1 cellular context compared by ENCODE assay signal in the genomic region with DNA sequence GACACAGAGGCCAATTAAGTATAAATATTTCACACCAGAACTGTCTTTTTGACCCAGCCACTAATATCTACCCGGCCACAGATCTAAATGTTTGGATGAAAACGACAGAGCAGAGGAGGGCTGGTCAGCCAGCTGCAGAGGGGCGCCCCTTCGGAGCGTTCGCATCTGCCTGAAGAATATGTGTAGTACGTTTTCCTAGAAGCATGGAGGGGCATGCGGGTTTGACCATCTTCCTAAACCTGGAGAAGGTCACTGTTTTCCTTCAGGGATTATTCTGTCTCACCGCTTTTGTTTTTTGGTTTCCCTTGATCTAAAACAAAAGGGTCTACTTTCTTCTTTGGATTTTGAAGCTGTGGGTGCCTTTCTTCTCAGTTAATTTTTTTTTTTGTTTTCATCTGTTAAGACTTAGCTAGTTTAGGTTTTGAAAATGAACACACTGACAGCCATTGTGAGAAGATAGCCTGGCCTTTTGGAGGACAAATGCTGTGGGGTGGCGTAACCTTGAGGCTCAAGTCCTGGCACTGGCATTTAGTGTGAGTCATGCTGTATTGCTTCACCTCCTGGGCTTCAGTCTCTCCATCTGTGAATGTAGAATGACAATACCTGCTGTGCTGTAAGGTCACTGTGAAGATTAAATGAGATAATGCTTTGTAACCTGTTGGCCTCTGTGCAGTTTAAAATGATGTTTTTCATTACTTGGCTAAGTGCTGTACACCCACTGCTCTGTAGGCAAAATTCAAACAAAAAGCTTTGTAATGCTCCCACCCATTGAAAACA.
A peak's percentile ranks its signal among the peaks of the same experiment; 100 is the strongest.
TF ChIP-seq lines count a peak whose summit lies in the region.

No MANE protein-coding gene starts in this region.

TF ChIP-seq in HCT116, 20 proteins besides CTCF, POLR2A, EP300 and RAD21 (continued from another document):
- TF ChIP-seq, protein P1, sequence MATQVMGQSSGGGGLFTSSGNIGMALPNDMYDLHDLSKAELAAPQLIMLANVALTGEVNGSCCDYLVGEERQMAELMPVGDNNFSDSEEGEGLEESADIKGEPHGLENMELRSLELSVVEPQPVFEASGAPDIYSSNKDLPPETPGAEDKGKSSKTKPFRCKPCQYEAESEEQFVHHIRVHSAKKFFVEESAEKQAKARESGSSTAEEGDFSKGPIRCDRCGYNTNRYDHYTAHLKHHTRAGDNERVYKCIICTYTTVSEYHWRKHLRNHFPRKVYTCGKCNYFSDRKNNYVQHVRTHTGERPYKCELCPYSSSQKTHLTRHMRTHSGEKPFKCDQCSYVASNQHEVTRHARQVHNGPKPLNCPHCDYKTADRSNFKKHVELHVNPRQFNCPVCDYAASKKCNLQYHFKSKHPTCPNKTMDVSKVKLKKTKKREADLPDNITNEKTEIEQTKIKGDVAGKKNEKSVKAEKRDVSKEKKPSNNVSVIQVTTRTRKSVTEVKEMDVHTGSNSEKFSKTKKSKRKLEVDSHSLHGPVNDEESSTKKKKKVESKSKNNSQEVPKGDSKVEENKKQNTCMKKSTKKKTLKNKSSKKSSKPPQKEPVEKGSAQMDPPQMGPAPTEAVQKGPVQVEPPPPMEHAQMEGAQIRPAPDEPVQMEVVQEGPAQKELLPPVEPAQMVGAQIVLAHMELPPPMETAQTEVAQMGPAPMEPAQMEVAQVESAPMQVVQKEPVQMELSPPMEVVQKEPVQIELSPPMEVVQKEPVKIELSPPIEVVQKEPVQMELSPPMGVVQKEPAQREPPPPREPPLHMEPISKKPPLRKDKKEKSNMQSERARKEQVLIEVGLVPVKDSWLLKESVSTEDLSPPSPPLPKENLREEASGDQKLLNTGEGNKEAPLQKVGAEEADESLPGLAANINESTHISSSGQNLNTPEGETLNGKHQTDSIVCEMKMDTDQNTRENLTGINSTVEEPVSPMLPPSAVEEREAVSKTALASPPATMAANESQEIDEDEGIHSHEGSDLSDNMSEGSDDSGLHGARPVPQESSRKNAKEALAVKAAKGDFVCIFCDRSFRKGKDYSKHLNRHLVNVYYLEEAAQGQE (IDR thresholded peaks at IDR 0.05; ENCODE audit: low read depth), result no peak
- TF ChIP-seq SP1 (IDR thresholded peaks at IDR 0.05; ENCODE audit: low read depth) (peak; percentile 44), ELF1 (IDR thresholded peaks at IDR 0.05; ENCODE audit: borderline replicate concordance, low read depth) (no peak), SIN3A (IDR thresholded peaks at IDR 0.05; ENCODE audit: low read depth) (no peak), CBX3 (IDR thresholded peaks at IDR 0.05; ENCODE audit: low read depth) (peak; percentile 89), SRF (IDR thresholded peaks at IDR 0.05; ENCODE audit: low read depth) (peak; percentile 25; the same call in 1 of the 2 replicates), FOSL1 (IDR thresholded peaks at IDR 0.05; ENCODE audit: low read depth) (peak; percentile 79), YY1 (IDR thresholded peaks at IDR 0.05; ENCODE audit: extremely low read depth, insufficient replicate concordance, low read depth, low read length) (no peak), EGR1 (IDR thresholded peaks at IDR 0.05; ENCODE audit: low read depth) (no peak), EZH2 (IDR thresholded peaks at IDR 0.05) (no peak), POLR2AphosphoS5 (IDR thresholded peaks at IDR 0.05; ENCODE audit: low read depth, low read length) (peak; percentile 23; the same call in 1 of the 2 replicates), ZFX (IDR thresholded peaks at IDR 0.05) (no peak), CEBPB (IDR thresholded peaks at IDR 0.05; ENCODE audit: low read depth) (peak; percentile 99), ZNF274 (IDR thresholded peaks at IDR 0.05; ENCODE audit: low read depth, low read length) (no peak), TCF7L2 (IDR thresholded peaks at IDR 0.05; ENCODE audit: borderline replicate concordance, extremely low read depth, insufficient read depth, insufficient read length) (peak; percentile 61)
- TF ChIP-seq, protein P2, sequence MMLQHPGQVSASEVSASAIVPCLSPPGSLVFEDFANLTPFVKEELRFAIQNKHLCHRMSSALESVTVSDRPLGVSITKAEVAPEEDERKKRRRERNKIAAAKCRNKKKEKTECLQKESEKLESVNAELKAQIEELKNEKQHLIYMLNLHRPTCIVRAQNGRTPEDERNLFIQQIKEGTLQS (IDR thresholded peaks at IDR 0.05), result peak; percentile 69; the same call in 1 of the 2 replicates
TF ChIP-seq in HCT116: peak in this region for 11.
